In the genomic region with DNA sequence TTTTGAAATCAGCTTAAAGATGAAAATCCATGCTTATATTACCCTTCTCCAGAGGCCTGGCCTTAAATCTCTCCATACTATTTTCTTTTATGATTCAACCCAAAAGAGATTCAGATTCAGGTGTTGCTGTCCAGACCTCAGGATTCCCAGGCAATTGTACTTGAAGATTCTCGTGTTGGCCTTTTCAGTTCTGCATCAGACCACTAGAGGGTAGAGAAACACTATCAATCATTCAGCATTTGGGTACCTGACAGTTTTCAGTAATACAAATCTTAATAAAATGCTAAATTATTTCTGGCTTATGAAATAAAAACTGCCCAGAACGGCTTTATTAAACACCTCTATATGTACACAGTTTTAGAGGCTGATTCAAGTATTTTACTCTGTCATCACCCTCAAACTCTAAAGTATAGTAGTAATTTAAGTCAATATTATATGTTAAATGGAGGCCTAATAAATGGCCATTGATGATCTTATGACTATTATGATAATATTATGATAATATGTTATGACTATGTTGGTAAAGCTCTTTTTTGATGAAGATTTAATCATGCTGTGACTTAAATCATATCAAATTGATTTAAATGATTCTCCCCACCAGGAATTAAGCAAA, we compare ENCODE assay signal across 8 cellular contexts.
DNase-seq lines count a peak whose midpoint lies in the region; ATAC-seq and TF ChIP-seq lines count a peak whose summit lies in the region.

No MANE protein-coding gene starts in this region.

- H3K27me3 ChIP-seq in body of pancreas: no peaks in the 10 kb centered on the region
- H3K27me3 ChIP-seq in stomach: no peaks in the 10 kb centered on the region

- H3K4me1 ChIP-seq in body of pancreas: no peaks in the 10 kb centered on the region
- peaks cover 0 to 5% (median 0%) of the 10 kb centered on the region in 4 donors for H3K4me1 ChIP-seq in stomach

- TF ChIP-seq POLR2A in body of pancreas (IDR thresholded peaks at IDR 0.05) (no peak), stomach (IDR thresholded peaks at IDR 0.05) (no peak)

- H3K27ac ChIP-seq in body of pancreas (no peak overlapping the region), stomach (no peak overlapping the region)

- peak; percentile 82 to 96 (median 94) for TF ChIP-seq CTCF in body of pancreas (IDR thresholded peaks at IDR 0.05)
- peak in 6 of 7 experiments; percentile 28 to 95 (median 90) for TF ChIP-seq CTCF in stomach (IDR thresholded peaks at IDR 0.05)

- intact Hi-C loops in body of pancreas (cut with DNase I): no loop called here
- intact Hi-C loops in stomach (cut with DNase I; ENCODE audit: low total_unique reads): loop anchor here (5.0 kb wide), 1 partner anchor 411 kb away; no protein-coding TSS in a partner anchor

- no peak for TF ChIP-seq EP300 in stomach (IDR thresholded peaks at IDR 0.05)

- ATAC-seq in GM19023 (IDR thresholded peaks at IDR 0.05; ENCODE audit: unreplicated experiment) (peak; percentile 60), HG03442 (IDR thresholded peaks at IDR 0.05; ENCODE audit: unreplicated experiment) (peak; percentile 70), body of pancreas (peak; percentile 78), GM21360 (IDR thresholded peaks at IDR 0.05; ENCODE audit: unreplicated experiment) (no peak)

- no peak overlapping the region for H3K4me3 ChIP-seq in body of pancreas
- no peak overlapping the region for H3K4me3 ChIP-seq in stomach

- no peaks in the 10 kb centered on the region for H3K9me3 ChIP-seq in body of pancreas
- H3K9me3 ChIP-seq in stomach: peaks cover 0 to 6% (median 0%) of the 10 kb centered on the region in 4 donors

- DNase-seq in D341Med (ENCODE audit: low spot score) (peak; percentile 48), NCI-H526 treated with DMSO at 0.1 percent for 48 hours (lab: John Stamatoyannopoulos, UW) (peak; percentile 50), body of pancreas (peak; percentile 8 to 63 (median 22)), iPS-NIHi11 (ENCODE audit: low spot score) (peak; percentile 59), stomach (no peak)

- no peaks in the 10 kb centered on the region for H3K36me3 ChIP-seq in body of pancreas (replicated peaks in 1 of 2; ENCODE audit: insufficient read depth in 1 of 2, low read depth in 2 of 2)
- no peaks in the 10 kb centered on the region for H3K36me3 ChIP-seq in stomach

- WGBS in body of pancreas, 2 donors: 3% methylated on average over 2 of the region's 2 CpGs
- WGBS in stomach, 5 donors: 0 to 4% (median 3%) methylated on average over 2 of the region's 2 CpGs
